Comparison of ENCODE assay signal across 8 cellular contexts in the genomic region with DNA sequence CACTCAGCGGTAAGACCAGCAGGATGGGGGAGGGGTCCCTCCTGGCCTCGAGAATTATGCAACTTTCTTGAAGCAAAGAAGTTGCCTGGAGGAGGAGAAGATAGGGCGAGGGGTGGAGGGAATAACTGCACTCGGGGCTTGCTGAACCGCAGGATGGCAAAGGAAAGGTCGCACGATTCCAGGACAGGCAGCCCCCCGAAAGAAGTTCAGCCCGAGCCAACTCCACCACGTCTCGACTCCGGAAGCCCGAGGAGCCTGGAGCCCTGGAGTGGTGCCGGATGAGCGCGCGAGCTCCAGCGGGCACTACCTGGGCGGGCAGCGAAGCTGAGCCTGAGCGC. TPM values are rescaled to one million over a fixed set of nuclear protein-coding genes. Genes with fewer than 3 reads are reported as not detected.
A peak's percentile ranks its signal among the peaks of the same experiment; 100 is the strongest.
DNase-seq lines count a peak whose midpoint lies in the region; TF ChIP-seq lines count a peak whose summit lies in the region.

No MANE protein-coding gene starts in this region.

- peak overlapping the region; percentile 60 for H3K4me3 ChIP-seq in HEK293 (ENCODE audit: low read depth, low read length)
- peak overlapping the region; percentile 98 for H3K4me3 ChIP-seq in fibroblast of the aortic adventitia (ENCODE audit: low read depth, low read length)
- peak overlapping the region; percentile 58 to 92 for H3K4me3 ChIP-seq in neuronal stem cell (ENCODE audit: low read length in 2 of 2)

- H3K23ac ChIP-seq in neuronal stem cell (ENCODE audit: low read depth, low read length, poor library complexity) = peak overlapping the region; percentile 82

- H4K8ac ChIP-seq in neuronal stem cell (ENCODE audit: low read depth, low read length) = no peak overlapping the region

- POLR2A ChIA-PET in HEK293 (lab: Yijun Ruan, JAX) = interaction anchor here (0.9 to 1.6 kb wide), 18 partner anchors 10 to 130 kb away, joined by 3 to 7 read pairs (median 4); no protein-coding TSS in a partner anchor

- no peak overlapping the region for H3K14ac ChIP-seq in neuronal stem cell (ENCODE audit: low read length)

- H4K91ac ChIP-seq in neuronal stem cell (ENCODE audit: low read depth, low read length, poor library complexity) = no peak overlapping the region

- H2BK120ac ChIP-seq in neuronal stem cell (ENCODE audit: low read depth, low read length) = no peak overlapping the region

- H3K27me3 ChIP-seq in neuronal stem cell (ENCODE audit: control insufficient read depth in 3 of 3, insufficient read depth in 3 of 3, low read depth in 1 of 3, low read length in 3 of 3) = peaks cover 0 to 3% (median 0%) of the 10 kb centered on the region in 3 experiments

- CTCF ChIA-PET in HEK293 (lab: Yijun Ruan, JAX) = interaction anchor here (0.7 to 1.3 kb wide), 3 partner anchors 23 to 87 kb away, joined by 3 to 4 read pairs (median 3); no protein-coding TSS in a partner anchor

- peaks cover 0 to 25% of the 10 kb centered on the region in 2 experiments; a peak in 1 of 3 replicates for H3K36me3 ChIP-seq in HEK293 (ENCODE audit: control insufficient read depth in 2 of 2, insufficient read depth in 1 of 2, low read length in 2 of 2)
- peaks cover 0 to 28% of the 10 kb centered on the region in 2 donors for H3K36me3 ChIP-seq in neuronal stem cell (replicated peaks in 1 of 2; ENCODE audit: control insufficient read depth in 2 of 2, insufficient read depth in 2 of 2, low read length in 2 of 2)

- no peak overlapping the region for H3K4ac ChIP-seq in neuronal stem cell (ENCODE audit: low read length)

- H2AK5ac ChIP-seq in neuronal stem cell (ENCODE audit: low read depth, low read length) = peak overlapping the region; percentile 77

- H3K4me2 ChIP-seq in neuronal stem cell (ENCODE audit: insufficient read depth, low read length, poor library complexity, severe bottlenecking) = peak overlapping the region; percentile 96

- H3K27ac ChIP-seq in HEK293 (ENCODE audit: extremely low read depth, low read depth, low read length) (peak overlapping the region; percentile 91), neuronal stem cell (replicated peaks; ENCODE audit: low read length) (peak overlapping the region; percentile 68)

- H3K18ac ChIP-seq in neuronal stem cell (ENCODE audit: low read length) = peak overlapping the region; percentile 95

- peak overlapping the region; percentile 92 for H3K9ac ChIP-seq in neuronal stem cell (ENCODE audit: low read depth, low read length, poor library complexity)

- H2AFZ ChIP-seq in neuronal stem cell (ENCODE audit: low read length) = peak overlapping the region; percentile 92

- WGBS in neuronal stem cell (ENCODE audit: extremely low coverage in 2 of 2, insufficient read length in 2 of 2, insufficient replicate concordance in 1 of 2), 2 donors = no CpG with 5 or more reads among the region's 21 CpGs

- H2BK5ac ChIP-seq in neuronal stem cell (ENCODE audit: low read length) = peak overlapping the region; percentile 95

- TF ChIP-seq CTCF in HEK293 (tag by site-specific recombination; IDR thresholded peaks at IDR 0.05) = 0 out of 2 replicates have a peak, but pooled peaks have one; percentile 18
- no peak for TF ChIP-seq CTCF in fibroblast of the aortic adventitia (IDR thresholded peaks at IDR 0.05; ENCODE audit: insufficient read depth, low read length)

- DNase-seq in AG08395 (ENCODE audit: low spot score) (peak; percentile 46), fibroblast of the aortic adventitia (ENCODE audit: low read depth) (peak; percentile 70), neuronal stem cell (ENCODE audit: low spot score) (no peak), NCI-H1048 (lab: John Stamatoyannopoulos, UW) (no peak), NCI-H2081 (lab: John Stamatoyannopoulos, UW) (no peak)
- DNase-seq in activated CD4-positive, CD25-positive, alpha-beta regulatory T cell treated with anti-CD3 and anti-CD28 coated beads, Interleukin-2, amount 50 U/mL, for 72 hours = peak; percentile 32
- no peak for DNase-seq in stimulated activated CD4-positive, alpha-beta T cell treated with anti-CD3 and anti-CD28 coated beads, Interleukin-2, amount 100 ng/mL, for 48 hours

- H2BK15ac ChIP-seq in neuronal stem cell (ENCODE audit: low read length) = peak overlapping the region; percentile 70

- peaks cover 3% of the 10 kb centered on the region; the same call in 1 of the 2 replicates for H3K4me1 ChIP-seq in HEK293 (ENCODE audit: control insufficient read depth, insufficient read depth, low read length)
- H3K4me1 ChIP-seq in neuronal stem cell (ENCODE audit: control insufficient read depth in 2 of 2, insufficient read depth in 1 of 2, low read depth in 1 of 2, low read length in 2 of 2) = peaks cover 4 to 10% of the 10 kb centered on the region in 2 donors

- no peaks in the 10 kb centered on the region for H3K9me3 ChIP-seq in HEK293 (ENCODE audit: control insufficient read depth, insufficient read depth, low read depth, low read length)
- H3K9me3 ChIP-seq in neuronal stem cell (replicated peaks in 1 of 2; ENCODE audit: control insufficient read depth in 2 of 2, insufficient read depth in 1 of 2, low read depth in 1 of 2, low read length in 2 of 2) = no peaks in the 10 kb centered on the region

- no peak overlapping the region for H2BK12ac ChIP-seq in neuronal stem cell (ENCODE audit: low read length)

- peaks cover 7% of the 10 kb centered on the region for H3K79me1 ChIP-seq in neuronal stem cell (ENCODE audit: low read depth, low read length)

TF ChIP-seq in HEK293, 187 proteins besides CTCF, POLR2A, EP300 and RAD21:
- TF ChIP-seq, protein P1, sequence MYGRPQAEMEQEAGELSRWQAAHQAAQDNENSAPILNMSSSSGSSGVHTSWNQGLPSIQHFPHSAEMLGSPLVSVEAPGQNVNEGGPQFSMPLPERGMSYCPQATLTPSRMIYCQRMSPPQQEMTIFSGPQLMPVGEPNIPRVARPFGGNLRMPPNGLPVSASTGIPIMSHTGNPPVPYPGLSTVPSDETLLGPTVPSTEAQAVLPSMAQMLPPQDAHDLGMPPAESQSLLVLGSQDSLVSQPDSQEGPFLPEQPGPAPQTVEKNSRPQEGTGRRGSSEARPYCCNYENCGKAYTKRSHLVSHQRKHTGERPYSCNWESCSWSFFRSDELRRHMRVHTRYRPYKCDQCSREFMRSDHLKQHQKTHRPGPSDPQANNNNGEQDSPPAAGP (tag by site-specific recombination; IDR thresholded peaks at IDR 0.05) = no peak
- peak; percentile 34 for TF ChIP-seq PRDM10 (tag by site-specific recombination; IDR thresholded peaks at IDR 0.05)
- TF ChIP-seq ZNF223 (tag by site-specific recombination; IDR thresholded peaks at IDR 0.05) = no peak
- TF ChIP-seq AEBP2 (tag by site-specific recombination; IDR thresholded peaks at IDR 0.05; ENCODE audit: borderline replicate concordance) = no peak
- 0 out of 2 replicates have a peak, but pooled peaks have one; percentile 22 for TF ChIP-seq ZNF366 (tag by site-specific recombination; conservative IDR thresholded peaks at IDR 0.05)
- TF ChIP-seq, protein P2, sequence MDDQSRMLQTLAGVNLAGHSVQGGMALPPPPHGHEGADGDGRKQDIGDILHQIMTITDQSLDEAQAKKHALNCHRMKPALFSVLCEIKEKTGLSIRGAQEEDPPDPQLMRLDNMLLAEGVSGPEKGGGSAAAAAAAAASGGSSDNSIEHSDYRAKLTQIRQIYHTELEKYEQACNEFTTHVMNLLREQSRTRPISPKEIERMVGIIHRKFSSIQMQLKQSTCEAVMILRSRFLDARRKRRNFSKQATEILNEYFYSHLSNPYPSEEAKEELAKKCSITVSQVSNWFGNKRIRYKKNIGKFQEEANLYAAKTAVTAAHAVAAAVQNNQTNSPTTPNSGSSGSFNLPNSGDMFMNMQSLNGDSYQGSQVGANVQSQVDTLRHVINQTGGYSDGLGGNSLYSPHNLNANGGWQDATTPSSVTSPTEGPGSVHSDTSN (CRISPR knock-in tag; IDR thresholded peaks at IDR 0.05) = no peak
- TF ChIP-seq GLIS1 (tag by site-specific recombination; IDR thresholded peaks at IDR 0.05) = no peak

RNA-seq across cellular contexts. Expression of gene WWTR1, which starts 0.4 kb away (rescaled TPM):
- total RNA-seq in fibroblast of the aortic adventitia (ENCODE audit: low replicate concordance) = 54.7 and 205 TPM in 2 replicates
- 13.6 TPM for polyA plus RNA-seq in neuronal stem cell (2013, experiment 1 of 2)
- 14.5 TPM for polyA plus RNA-seq in neuronal stem cell (2013, experiment 2 of 2)

Comparison
In these comparisons a context has a peak if more than half of its experiments do, and no peak if none do; other contexts are left out.
1. DNase-seq: peak in AG08395 (single experiment), activated CD4-positive, CD25-positive, alpha-beta regulatory T cell treated with anti-CD3 and anti-CD28 coated beads, Interleukin-2, amount 50 U/mL, for 72 hours (single experiment) and fibroblast of the aortic adventitia (single experiment); none in neuronal stem cell (single experiment), NCI-H1048 (single experiment), stimulated activated CD4-positive, alpha-beta T cell treated with anti-CD3 and anti-CD28 coated beads, Interleukin-2, amount 100 ng/mL, for 48 hours (0 of 2) and NCI-H2081 (0 of 2).
2. Peak in every context shown above with its lines, with median percentiles within 50 percentile points of each other: H3K4me3 ChIP-seq.